ENCODE assay signal across 28 cellular contexts in genomic region chr18:6610436-6610835, GRCh38.
DNase-seq lines count a peak whose midpoint lies in the region; ATAC-seq and TF ChIP-seq lines count a peak whose summit lies in the region.
"Had no signal": no experiment of that assay in that cellular context is flagged by ENCODE, and none has a peak within 500 bp of the region (broad histone marks: within the 10 kb centered on the region; RNA-seq: fewer than 3 reads in every experiment).

No MANE protein-coding gene starts in this region.

- intact Hi-C loops in IMR-90 (cut with micrococcal nuclease): no loop called here
- intact Hi-C loops in esophagus squamous epithelium (cut with DNase I): no loop called here
- intact Hi-C loops in prostate gland (cut with DNase I): no loop called here

- no peak overlapping the region for H3K23ac ChIP-seq in IMR-90 (ENCODE audit: low read depth, low read length)

- H3K18ac ChIP-seq in IMR-90 (ENCODE audit: low read depth, low read length): no peak overlapping the region; the same call in 1 of the 2 replicates

- no peak overlapping the region for H4K5ac ChIP-seq in IMR-90 (ENCODE audit: low read depth, low read length)

- POLR2A ChIA-PET in IMR-90 (lab: Charles Lee; ENCODE audit: unreplicated experiment): no interaction called here

- no peak overlapping the region for H2BK5ac ChIP-seq in IMR-90 (ENCODE audit: low read depth, low read length, poor library complexity, severe bottlenecking)

- CTCF ChIA-PET in IMR-90 (lab: Yijun Ruan, JAX): no interaction called here

- no peak overlapping the region for H4K8ac ChIP-seq in IMR-90 (ENCODE audit: low read depth in 2 of 2, low read length in 2 of 2)

- WGBS in IMR-90 (ENCODE audit: extremely low coverage in 2 of 2, insufficient read length in 1 of 2), 2 experiments: no CpG with 5 or more reads among the region's 3 CpGs
- 14 to 21% methylated on average over 3 of the region's 3 CpGs for WGBS in esophagus squamous epithelium, 2 donors
- 0% methylated on average over 3 of the region's 3 CpGs for WGBS in prostate gland

- H3K9me3 ChIP-seq in IMR-90 (ENCODE audit: control insufficient read depth, insufficient read depth, low read length) (no peaks in the 10 kb centered on the region; the same call in 1 of the 2 replicates), esophagus squamous epithelium (no peaks in the 10 kb centered on the region), prostate gland (no peaks in the 10 kb centered on the region)
- H3K9me3 ChIP-seq: gastrocnemius medialis, psoas muscle had no signal

- H3K14ac ChIP-seq in IMR-90 (replicated peaks; ENCODE audit: low read depth, low read length): no peak overlapping the region

- DNase-seq in AG20443 (ENCODE audit: low spot score) (peak; percentile 20), IMR-90 (no peak), esophagus squamous epithelium (lab: John Stamatoyannopoulos, UW) (no peak), prostate gland (ENCODE audit: low spot score) (peak; percentile 81), NOMO-1 (lab: John Stamatoyannopoulos, UW; ENCODE audit: unreplicated experiment in 2 of 2) (no peak), SHP77 treated with DMSO at 0.1 percent for 48 hours (lab: John Stamatoyannopoulos, UW) (no peak)
- DNase-seq in activated effector memory CD4-positive, alpha-beta T cell treated with anti-CD3 and anti-CD28 coated beads, Interleukin-2, amount 50 U/mL, for 16 hours: no peak
- no peak for DNase-seq in activated CD4-positive, alpha-beta T cell treated with anti-CD3 and anti-CD28 coated beads, Interleukin-2, amount 50 U/mL, for 48 hours
- DNase-seq: ACHN; activated B cell treated with CpG ODN at 0.5 μM for 24 hours; activated naive CD4-positive, alpha-beta T cell treated with anti-CD3 and anti-CD28 coated beads, Interleukin-2, amount 10 ng/mL, durations not matched to agents 7 days and 5 days; amniotic stem cell; COR-L47; effector CD4-positive, alpha-beta T cell; erythroblast; gastrocnemius medialis; GF-D8; HCEC 1CT; left colon; mesendoderm; NCI-H146; NCI-H446 treated with DMSO at 0.1 percent for 48 hours; psoas muscle; SW 1271; T1000 had no signal

- no peak overlapping the region for H3K9ac ChIP-seq in IMR-90 (ENCODE audit: low read depth, low read length)
- H3K9ac ChIP-seq: BLaER1 treated with 17β-estradiol and CSF1 and Interleukin-3, amounts not matched to agents 10 nM and 100 nM; KMS-11 had no signal

- no peak overlapping the region for H2AK5ac ChIP-seq in IMR-90 (ENCODE audit: low read depth, low read length)

- H3K27ac ChIP-seq in IMR-90 (ENCODE audit: insufficient read depth, low read length) (peak overlapping the region; percentile 26; the same call in 1 of the 2 replicates), esophagus squamous epithelium (peak overlapping the region in 3 of 4 donors; percentile 16 to 43 (median 26)), prostate gland (no peak overlapping the region)
- H3K27ac ChIP-seq: BLaER1 treated with 17β-estradiol and CSF1 and Interleukin-3, amounts not matched to agents 10 nM and 100 nM; gastrocnemius medialis; KMS-11; psoas muscle had no signal

- ATAC-seq in IMR-90 (ENCODE audit: low read depth): no peak
- ATAC-seq: gastrocnemius medialis, left colon, psoas muscle had no signal

- no peak overlapping the region for H2BK15ac ChIP-seq in IMR-90 (ENCODE audit: low read depth, low read length)

- TF ChIP-seq CTCF in IMR-90 (conservative IDR thresholded peaks at IDR 0.05; ENCODE audit: low read depth, low read length) (no peak), esophagus squamous epithelium (IDR thresholded peaks at IDR 0.05) (no peak), prostate gland (IDR thresholded peaks at IDR 0.05) (no peak)

- H3K27me3 ChIP-seq in IMR-90 (ENCODE audit: control insufficient read depth, insufficient read depth, low read length): no peaks in the 10 kb centered on the region; the same call in 1 of the 2 replicates
- no peaks in the 10 kb centered on the region for H3K27me3 ChIP-seq in esophagus squamous epithelium
- no peaks in the 10 kb centered on the region for H3K27me3 ChIP-seq in prostate gland (replicated peaks; ENCODE audit: insufficient read depth)
- H3K27me3 ChIP-seq: BLaER1 treated with 17β-estradiol and CSF1 and Interleukin-3, amounts not matched to agents 10 nM and 100 nM; gastrocnemius medialis had no signal

- H3K79me1 ChIP-seq in IMR-90 (ENCODE audit: low read depth in 1 of 2, low read length in 2 of 2): no peaks in the 10 kb centered on the region

- H2AFZ ChIP-seq in IMR-90 (replicated peaks; ENCODE audit: low read length, poor library complexity): no peak overlapping the region

- H2BK120ac ChIP-seq in IMR-90 (ENCODE audit: low read depth, low read length): no peak overlapping the region

- dilution Hi-C loops in IMR-90 (cut with HindIII; ENCODE audit: low sequenced_read_pairs, unreplicated experiment): no loop called here

- H3K4ac ChIP-seq in IMR-90 (ENCODE audit: low read depth, low read length): no peak overlapping the region

- H2AK9ac ChIP-seq in IMR-90 (replicated peaks; ENCODE audit: low read depth, low read length, poor library complexity): no peak overlapping the region

- in situ Hi-C loops in IMR-90 (cut with MboI; ENCODE audit: low sequenced_read_pairs): no loop called here

- no TSS peak for BruUV-seq in IMR-90 (replicated peaks; lab: Mats Ljungman, UMichigan)

- no peaks in the 10 kb centered on the region for H3K9me1 ChIP-seq in IMR-90 (ENCODE audit: insufficient read depth, low read length)

- no peak overlapping the region for H3K4me3 ChIP-seq in IMR-90 (ENCODE audit: insufficient read depth, low read depth, low read length)
- H3K4me3 ChIP-seq in esophagus squamous epithelium: no peak overlapping the region
- no peak overlapping the region for H3K4me3 ChIP-seq in prostate gland
- H3K4me3 ChIP-seq: BLaER1 treated with 17β-estradiol and CSF1 and Interleukin-3, amounts not matched to agents 10 nM and 100 nM; gastrocnemius medialis; psoas muscle; skin epidermis had no signal

- H3K36me3 ChIP-seq in IMR-90 (ENCODE audit: control insufficient read depth, insufficient read depth, low read length) (no peaks in the 10 kb centered on the region), esophagus squamous epithelium (no peaks in the 10 kb centered on the region), prostate gland (no peaks in the 10 kb centered on the region)
- H3K36me3 ChIP-seq: BLaER1 treated with 17β-estradiol and CSF1 and Interleukin-3, amounts not matched to agents 10 nM and 100 nM; gastrocnemius medialis had no signal

- no peaks in the 10 kb centered on the region for H4K20me1 ChIP-seq in IMR-90 (ENCODE audit: insufficient read depth, low read length)
- H4K20me1 ChIP-seq: BLaER1 treated with 17β-estradiol and CSF1 and Interleukin-3, amounts not matched to agents 10 nM and 100 nM had no signal

- TF ChIP-seq POLR2A in IMR-90 (IDR thresholded peaks at IDR 0.05; ENCODE audit: low read depth, low read length): no peak
- no peak for TF ChIP-seq POLR2A in esophagus squamous epithelium (IDR thresholded peaks at IDR 0.05)
- no peak for TF ChIP-seq POLR2A in prostate gland (IDR thresholded peaks at IDR 0.05)

- no peak overlapping the region for H2BK20ac ChIP-seq in IMR-90 (ENCODE audit: low read depth, low read length)

- no peak for TF ChIP-seq RAD21 in IMR-90 (IDR thresholded peaks at IDR 0.05; ENCODE audit: low read length)

- H3K4me2 ChIP-seq in IMR-90 (ENCODE audit: low read depth, low read length): peak overlapping the region; percentile 12; the same call in 1 of the 2 replicates
- H3K4me2 ChIP-seq: BLaER1 treated with 17β-estradiol and CSF1 and Interleukin-3, amounts not matched to agents 10 nM and 100 nM; KMS-11 had no signal

- H3K56ac ChIP-seq in IMR-90 (ENCODE audit: extremely low read depth, insufficient read depth, low read length): no peak overlapping the region

- H4K91ac ChIP-seq in IMR-90 (ENCODE audit: insufficient read depth, low read depth, low read length): no peak overlapping the region

- H3K4me1 ChIP-seq in IMR-90 (ENCODE audit: control insufficient read depth, insufficient read depth, low read length): peaks cover 2% of the 10 kb centered on the region; the same call in 1 of the 2 replicates
- H3K4me1 ChIP-seq in esophagus squamous epithelium: peaks cover 0 to 30% (median 0%) of the 10 kb centered on the region in 3 donors
- H3K4me1 ChIP-seq in prostate gland (replicated peaks): peaks cover 6% of the 10 kb centered on the region
- H3K4me1 ChIP-seq: gastrocnemius medialis, psoas muscle had no signal

TF ChIP-seq in IMR-90, 13 proteins besides CTCF, POLR2A, EP300 and RAD21 (continues in another document):
- TF ChIP-seq RCOR1 (IDR thresholded peaks at IDR 0.05; ENCODE audit: insufficient replicate concordance, low read length) (no peak), RFX5 (IDR thresholded peaks at IDR 0.05; ENCODE audit: low read depth, low read length) (no peak), USF2 (IDR thresholded peaks at IDR 0.05; ENCODE audit: low read depth, low read length) (no peak), MAFK (IDR thresholded peaks at IDR 0.05; ENCODE audit: low read depth, low read length) (no peak), BHLHE40 (IDR thresholded peaks at IDR 0.05; ENCODE audit: low read depth, low read length) (no peak), SMC3 (IDR thresholded peaks at IDR 0.05; ENCODE audit: low read depth, low read length) (no peak), MXI1 (IDR thresholded peaks at IDR 0.05; ENCODE audit: borderline replicate concordance, low read depth, low read length) (no peak), CHD1 (IDR thresholded peaks at IDR 0.05; ENCODE audit: low read depth, low read length) (no peak), NFE2L2 (IDR thresholded peaks at IDR 0.05; ENCODE audit: low read depth, low read length) (no peak), CEBPB (IDR thresholded peaks at IDR 0.05; ENCODE audit: low read depth, low read length) (no peak), MAZ (IDR thresholded peaks at IDR 0.05; ENCODE audit: borderline replicate concordance, low read depth, low read length) (no peak)
- TF ChIP-seq, protein P1, sequence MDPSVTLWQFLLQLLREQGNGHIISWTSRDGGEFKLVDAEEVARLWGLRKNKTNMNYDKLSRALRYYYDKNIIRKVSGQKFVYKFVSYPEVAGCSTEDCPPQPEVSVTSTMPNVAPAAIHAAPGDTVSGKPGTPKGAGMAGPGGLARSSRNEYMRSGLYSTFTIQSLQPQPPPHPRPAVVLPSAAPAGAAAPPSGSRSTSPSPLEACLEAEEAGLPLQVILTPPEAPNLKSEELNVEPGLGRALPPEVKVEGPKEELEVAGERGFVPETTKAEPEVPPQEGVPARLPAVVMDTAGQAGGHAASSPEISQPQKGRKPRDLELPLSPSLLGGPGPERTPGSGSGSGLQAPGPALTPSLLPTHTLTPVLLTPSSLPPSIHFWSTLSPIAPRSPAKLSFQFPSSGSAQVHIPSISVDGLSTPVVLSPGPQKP (IDR thresholded peaks at IDR 0.05; ENCODE audit: borderline replicate concordance, low read depth, low read length): no peak

Comparison
In these comparisons a context has a peak if more than half of its experiments do, and no peak if none do; other contexts are left out.
1. DNase-seq: peak in AG20443 (single experiment) and prostate gland (single experiment); none in IMR-90 (single experiment), esophagus squamous epithelium (single experiment), activated effector memory CD4-positive, alpha-beta T cell treated with anti-CD3 and anti-CD28 coated beads, Interleukin-2, amount 50 U/mL, for 16 hours (single experiment), NOMO-1 (0 of 2), activated CD4-positive, alpha-beta T cell treated with anti-CD3 and anti-CD28 coated beads, Interleukin-2, amount 50 U/mL, for 48 hours (0 of 2) and SHP77 treated with DMSO at 0.1 percent for 48 hours (single experiment).
2. H3K27ac ChIP-seq: peak in IMR-90 (single experiment) and esophagus squamous epithelium (3 of 4); none in prostate gland (0 of 2).